Comparison of ENCODE assay signal across 30 cellular contexts in genomic region chrX:56000729-56001128, GRCh38.
"Had no signal": no experiment of that assay in that cellular context is flagged by ENCODE, and none has a peak within 500 bp of the region (broad histone marks: within the 10 kb centered on the region; RNA-seq: fewer than 3 reads in every experiment).

No MANE protein-coding gene starts in this region.

- H3K27ac ChIP-seq: body of pancreas, colonic mucosa, epithelial cell of prostate, esophagus squamous epithelium, gastroesophageal sphincter, heart right ventricle, WERI-Rb-1 had no signal

- H3K9me3 ChIP-seq: body of pancreas, colonic mucosa, esophagus squamous epithelium, gastroesophageal sphincter, heart right ventricle had no signal

- H3K4me1 Mint-ChIP-seq: activated T-helper 17 cell treated with anti-CD3 and anti-CD28 coated beads, Interleukin-2, amount 50 U/mL, for 72 hours had no signal

- H3K27me3 ChIP-seq: body of pancreas, colonic mucosa, esophagus squamous epithelium, gastroesophageal sphincter, heart right ventricle had no signal

- H3K27me3 Mint-ChIP-seq: activated B cell treated with CpG ODN at 0.5 μM for 24 hours; activated CD8-positive, alpha-beta T cell treated with anti-CD3 and anti-CD28 coated beads for 36 hours; activated naive CD8-positive, alpha-beta T cell; activated T-helper 17 cell treated with anti-CD3 and anti-CD28 coated beads, Interleukin-2, amount 50 U/mL, for 72 hours; T-helper 17 cell had no signal

- H3K4me3 ChIP-seq: body of pancreas, colonic mucosa, esophagus squamous epithelium, gastroesophageal sphincter, heart right ventricle had no signal

- H3K9me3 Mint-ChIP-seq: activated B cell treated with CpG ODN at 0.5 μM for 24 hours; activated CD8-positive, alpha-beta T cell treated with anti-CD3 and anti-CD28 coated beads for 36 hours; activated T-helper 17 cell treated with anti-CD3 and anti-CD28 coated beads, Interleukin-2, amount 50 U/mL, for 72 hours; T-helper 2 cell treated with Interferon-gamma antibody and Interleukin-4, amounts not matched to agents 5 μg/mL and 100 μg/mL, for 36 hours had no signal

- FAIRE-seq: endometrium, endothelial cell of umbilical vein had no signal

- H3K27ac Mint-ChIP-seq: activated B cell treated with CpG ODN at 0.5 μM for 24 hours; activated CD8-positive, alpha-beta T cell treated with anti-CD3 and anti-CD28 coated beads for 36 hours; activated naive CD8-positive, alpha-beta T cell; activated T-helper 17 cell treated with anti-CD3 and anti-CD28 coated beads, Interleukin-2, amount 50 U/mL, for 72 hours; T-helper 17 cell; T-helper 2 cell treated with Interferon-gamma antibody and Interleukin-4, amounts not matched to agents 5 μg/mL and 100 μg/mL, for 36 hours had no signal

- H3K4me1 ChIP-seq: body of pancreas, colonic mucosa, esophagus squamous epithelium, gastroesophageal sphincter had no signal

- H3K36me3 ChIP-seq: colonic mucosa, esophagus squamous epithelium, gastroesophageal sphincter, heart right ventricle, WERI-Rb-1 had no signal

- H3K4me3 Mint-ChIP-seq: activated B cell treated with CpG ODN at 0.5 μM for 24 hours; activated CD8-positive, alpha-beta T cell treated with anti-CD3 and anti-CD28 coated beads for 36 hours; activated naive CD8-positive, alpha-beta T cell; activated T-cell treated with anti-CD3 and anti-CD28 coated beads, Interleukin-2, amount 50 U/mL, for 4 hours; activated T-helper 17 cell treated with anti-CD3 and anti-CD28 coated beads, Interleukin-2, amount 50 U/mL, for 72 hours; T-helper 17 cell; T-helper 2 cell treated with Interferon-gamma antibody and Interleukin-4, amounts not matched to agents 5 μg/mL and 100 μg/mL, for 36 hours had no signal

- DNase-seq: activated B cell treated with CpG ODN at 0.5 μM for 24 hours; activated CD4-positive, alpha-beta T cell treated with anti-CD3 and anti-CD28 coated beads for 48 hours; activated CD4-positive, alpha-beta T cell treated with anti-CD3 and anti-CD28 coated beads, Interleukin-2, amount 50 U/mL, for 1 hour; activated CD4-positive, alpha-beta T cell treated with anti-CD3 and anti-CD28 coated beads, Interleukin-2, amount 50 U/mL, for 48 hours; activated CD8-positive, alpha-beta memory T cell treated with anti-CD3 and anti-CD28 coated beads for 24 hours; activated CD8-positive, alpha-beta T cell treated with anti-CD3 and anti-CD28 coated beads for 36 hours; activated effector memory CD4-positive, alpha-beta T cell treated with Interleukin-2 at 50 U/mL for 16 hours; activated gamma-delta T cell treated with Interleukin-2 at 50 U/mL for 16 hours; activated naive CD4-positive, alpha-beta T cell treated with anti-CD3 and anti-CD28 coated beads, Interleukin-2, amount 50 U/mL, for 16 hours; activated naive CD4-positive, alpha-beta T cell treated with Interleukin-2 at 50 U/mL for 16 hours; activated T-cell treated with anti-CD3 and anti-CD28 coated beads, Interleukin-2, amount 50 U/mL, for 4 hours; amniotic stem cell; anterior cingulate cortex; body of pancreas; caudate nucleus; colonic mucosa; effector CD8-positive, alpha-beta T cell; esophagus squamous epithelium; foreskin melanocyte; T-helper 17 cell; T1000; WERI-Rb-1 had no signal
